ENCODE assay signal across 21 cellular contexts in genomic region chr3:65988440-65988839, GRCh38.
"Had no signal": no experiment of that assay in that cellular context is flagged by ENCODE, and none has a peak within 500 bp of the region (broad histone marks: within the 10 kb centered on the region; RNA-seq: fewer than 3 reads in every experiment).

No MANE protein-coding gene starts in this region.

- H3K9me3 ChIP-seq: adrenal gland, breast epithelium, esophagus muscularis mucosa, spleen, thoracic aorta, upper lobe of left lung had no signal

- H3K27me3 ChIP-seq: adrenal gland, breast epithelium, esophagus muscularis mucosa, spleen, upper lobe of left lung had no signal

- H3K36me3 ChIP-seq: adrenal gland, breast epithelium, esophagus muscularis mucosa, spleen, thoracic aorta, upper lobe of left lung had no signal

- H3K4me1 Mint-ChIP-seq: activated T-helper 17 cell treated with anti-CD3 and anti-CD28 coated beads, Interleukin-2, amount 50 U/mL, for 72 hours; T-cell had no signal

- DNase-seq: activated CD4-positive, alpha-beta T cell treated with anti-CD3 and anti-CD28 coated beads for 1 hour; activated CD4-positive, alpha-beta T cell treated with anti-CD3 and anti-CD28 coated beads, Interleukin-2, amount 50 U/mL, for 1 hour; activated T-cell treated with anti-CD3 and anti-CD28 coated beads, Interleukin-2, amount 50 U/mL, for 24 hours; adrenal gland; head of caudate nucleus; hypothalamus; left ventricle myocardium superior; mammary epithelial cell; midbrain; occipital lobe; spleen; stimulated activated CD4-positive, alpha-beta T cell treated with anti-CD3 and anti-CD28 coated beads, Interleukin-4, amount 100 ng/mL, for 24 hours; stimulated activated naive CD4-positive, alpha-beta T cell treated with Interleukin-2 at 50 U/mL for 16 hours; T-cell; upper lobe of left lung had no signal

- H3K27ac Mint-ChIP-seq: activated T-cell treated with anti-CD3 and anti-CD28 coated beads, Interleukin-2, amount 50 U/mL, for 24 hours; activated T-helper 17 cell treated with anti-CD3 and anti-CD28 coated beads, Interleukin-2, amount 50 U/mL, for 72 hours; T-cell had no signal

- H3K4me1 ChIP-seq: adrenal gland, breast epithelium, spleen had no signal

- H3K4me3 Mint-ChIP-seq: activated T-cell treated with anti-CD3 and anti-CD28 coated beads, Interleukin-2, amount 50 U/mL, for 24 hours; activated T-helper 17 cell treated with anti-CD3 and anti-CD28 coated beads, Interleukin-2, amount 50 U/mL, for 72 hours; T-cell had no signal

- ATAC-seq: activated naive CD4-positive, alpha-beta T cell treated with anti-CD3 and anti-CD28 coated beads, Interleukin-2, amount 50 U/mL, for 72 hours; activated T-helper 17 cell treated with anti-CD3 and anti-CD28 coated beads, Interleukin-2, amount 50 U/mL, for 72 hours; left ventricle myocardium superior; T-cell had no signal

- H3K36me3 Mint-ChIP-seq: activated naive CD4-positive, alpha-beta T cell treated with anti-CD3 and anti-CD28 coated beads, Interleukin-2, amount 50 U/mL, for 72 hours; T-cell had no signal

- H3K4me3 ChIP-seq: adrenal gland, breast epithelium, coronary artery, esophagus muscularis mucosa, spleen, thoracic aorta, upper lobe of left lung had no signal

- H3K9me3 Mint-ChIP-seq: activated T-cell treated with anti-CD3 and anti-CD28 coated beads, Interleukin-2, amount 50 U/mL, for 24 hours; activated T-helper 17 cell treated with anti-CD3 and anti-CD28 coated beads, Interleukin-2, amount 50 U/mL, for 72 hours had no signal

- H3K27ac ChIP-seq: adrenal gland, breast epithelium, coronary artery, esophagus muscularis mucosa, spleen, thoracic aorta, upper lobe of left lung had no signal
